1 cellular context compared by ENCODE assay signal in the genomic region with DNA sequence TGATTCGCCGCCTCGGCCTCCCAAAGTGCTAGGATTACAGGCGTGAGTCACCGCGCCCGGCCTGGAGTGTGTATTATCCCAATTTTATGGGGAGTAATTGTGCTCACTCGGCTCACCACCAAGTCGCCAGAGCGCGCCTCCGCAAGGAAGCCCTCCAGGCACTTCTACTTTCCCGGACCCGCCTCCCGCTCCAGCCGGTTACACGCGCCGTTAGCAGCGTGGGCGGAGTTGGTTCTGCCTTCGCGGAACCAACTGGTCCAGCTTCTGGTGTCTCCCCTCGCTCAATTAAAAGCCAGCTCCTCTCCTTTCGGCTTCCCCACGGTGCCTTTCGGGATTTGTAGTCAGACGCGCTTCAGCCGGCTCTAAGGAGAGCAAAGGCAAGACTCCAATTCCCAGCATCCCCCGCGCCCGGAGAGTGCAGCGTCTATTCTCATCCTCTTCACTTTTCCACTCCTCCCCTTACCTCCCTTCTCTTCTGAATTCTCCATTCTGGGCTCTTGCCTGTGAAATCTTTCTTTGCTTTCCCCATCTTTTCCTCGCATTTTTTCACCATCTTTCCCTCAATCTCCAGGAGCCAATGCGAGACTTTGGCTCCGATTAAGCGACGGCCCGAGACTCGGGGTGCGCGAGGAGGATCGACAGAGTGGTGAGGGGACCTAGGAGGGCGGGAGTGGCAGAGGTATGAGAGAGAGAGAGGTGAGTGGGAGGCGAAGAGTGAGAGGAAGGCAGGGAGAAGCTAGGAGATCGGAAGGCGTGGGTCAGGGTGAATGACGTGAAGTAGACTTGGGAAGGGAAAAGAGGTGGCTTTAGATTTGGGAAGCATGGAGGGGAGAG.
TF ChIP-seq lines count a peak whose summit lies in the region.

Gene GTF2H4, plus strand, starts transcription at position 450 of the 834 bp plus-strand sequence.

TF ChIP-seq in HepG2, 621 proteins besides CTCF, POLR2A, EP300 and RAD21 (continued from another document and continues in another):
- TF ChIP-seq ZNF343 (CRISPR knock-in tag; IDR thresholded peaks at IDR 0.05) (0 out of 2 replicates have a peak, but pooled peaks have one; percentile 70), TRIM24 (CRISPR knock-in tag; IDR thresholded peaks at IDR 0.05) (peak; percentile 57; the same call in 1 of the 2 replicates), BRD4 (CRISPR knock-in tag; IDR thresholded peaks at IDR 0.05) (peak; percentile 80), ARID3A (IDR thresholded peaks at IDR 0.05; ENCODE audit: low read depth, low read length) (peak; percentile 70), ZKSCAN5 (CRISPR knock-in tag; IDR thresholded peaks at IDR 0.05) (peak; percentile 99), ZBTB20 (CRISPR knock-in tag; IDR thresholded peaks at IDR 0.05; ENCODE audit: borderline replicate concordance, low read depth) (peak; percentile 77), DMAP1 (CRISPR knock-in tag; IDR thresholded peaks at IDR 0.05) (peak; percentile 88), CSRNP2 (CRISPR knock-in tag; conservative IDR thresholded peaks at IDR 0.05; ENCODE audit: low read depth) (no peak), NR2F6 (IDR thresholded peaks at IDR 0.05) (no peak), NR2F6 (CRISPR knock-in tag; IDR thresholded peaks at IDR 0.05) (no peak; the same call in none of the 2 replicates), ZFP62 (CRISPR knock-in tag; IDR thresholded peaks at IDR 0.05) (peak; percentile 90; the same call in 1 of the 2 replicates), NONO (IDR thresholded peaks at IDR 0.05) (no peak), NONO (CRISPR knock-in tag; conservative IDR thresholded peaks at IDR 0.05) (0 out of 2 replicates have a peak, but pooled peaks have one; percentile 24), ZNF335 (CRISPR knock-in tag; IDR thresholded peaks at IDR 0.05) (0 out of 2 replicates have a peak, but pooled peaks have one; percentile 70), JDP2 (CRISPR knock-in tag; IDR thresholded peaks at IDR 0.05; ENCODE audit: borderline replicate concordance) (no peak), ZNF773 (CRISPR knock-in tag; IDR thresholded peaks at IDR 0.05; ENCODE audit: borderline replicate concordance) (no peak; the same call in 1 of the 2 replicates), ZNF296 (CRISPR knock-in tag; conservative IDR thresholded peaks at IDR 0.05) (no peak), ATM (IDR thresholded peaks at IDR 0.05; ENCODE audit: borderline replicate concordance) (no peak), KLF11 (CRISPR knock-in tag; IDR thresholded peaks at IDR 0.05) (0 out of 2 replicates have a peak, but pooled peaks have one; percentile 55), ZNF776 (CRISPR knock-in tag; IDR thresholded peaks at IDR 0.05) (no peak), ZNF850 (CRISPR knock-in tag; conservative IDR thresholded peaks at IDR 0.05) (no peak), GPBP1L1 (CRISPR knock-in tag; IDR thresholded peaks at IDR 0.05) (no peak), ZNF33A (CRISPR knock-in tag; IDR thresholded peaks at IDR 0.05; ENCODE audit: borderline replicate concordance) (no peak), NFKBIZ (CRISPR knock-in tag; IDR thresholded peaks at IDR 0.05) (no peak; the same call in 1 of the 2 replicates), BRCA1 (CRISPR knock-in tag; IDR thresholded peaks at IDR 0.05) (no peak), SMAD3 (CRISPR knock-in tag; IDR thresholded peaks at IDR 0.05) (peak; percentile 80; the same call in 1 of the 2 replicates), PRMT3 (CRISPR knock-in tag; IDR thresholded peaks at IDR 0.05; ENCODE audit: borderline replicate concordance, low read depth) (no peak), ZNF329 (CRISPR knock-in tag; IDR thresholded peaks at IDR 0.05; ENCODE audit: low read depth) (peak; percentile 77; the same call in 1 of the 2 replicates), ZNF619 (CRISPR knock-in tag; IDR thresholded peaks at IDR 0.05) (peak; percentile 92), ZNF256 (CRISPR knock-in tag; conservative IDR thresholded peaks at IDR 0.05) (no peak), ZNF713 (CRISPR knock-in tag; IDR thresholded peaks at IDR 0.05) (0 out of 2 replicates have a peak, but pooled peaks have one; percentile 29), YEATS2 (CRISPR knock-in tag; IDR thresholded peaks at IDR 0.05; ENCODE audit: borderline replicate concordance) (peak; percentile 91), STAG1 (CRISPR knock-in tag; IDR thresholded peaks at IDR 0.05) (no peak), ZNF766 (CRISPR knock-in tag; IDR thresholded peaks at IDR 0.05; ENCODE audit: borderline replicate concordance) (no peak; the same call in 1 of the 2 replicates), ZNF414 (CRISPR knock-in tag; IDR thresholded peaks at IDR 0.05) (peak; percentile 75), WIZ (CRISPR knock-in tag; IDR thresholded peaks at IDR 0.05) (no peak), RFX5 (IDR thresholded peaks at IDR 0.05; ENCODE audit: low read depth, low read length) (peak; percentile 59; the same call in 1 of the 2 replicates), GATAD1 (CRISPR knock-in tag; IDR thresholded peaks at IDR 0.05) (peak; percentile 98), FOXO1 (CRISPR knock-in tag; IDR thresholded peaks at IDR 0.05) (peak; percentile 61; the same call in 1 of the 2 replicates), ZNF724P (CRISPR knock-in tag; IDR thresholded peaks at IDR 0.05; ENCODE audit: borderline replicate concordance) (peak; percentile 63; the same call in 1 of the 2 replicates)
- TF ChIP-seq, protein P1, sequence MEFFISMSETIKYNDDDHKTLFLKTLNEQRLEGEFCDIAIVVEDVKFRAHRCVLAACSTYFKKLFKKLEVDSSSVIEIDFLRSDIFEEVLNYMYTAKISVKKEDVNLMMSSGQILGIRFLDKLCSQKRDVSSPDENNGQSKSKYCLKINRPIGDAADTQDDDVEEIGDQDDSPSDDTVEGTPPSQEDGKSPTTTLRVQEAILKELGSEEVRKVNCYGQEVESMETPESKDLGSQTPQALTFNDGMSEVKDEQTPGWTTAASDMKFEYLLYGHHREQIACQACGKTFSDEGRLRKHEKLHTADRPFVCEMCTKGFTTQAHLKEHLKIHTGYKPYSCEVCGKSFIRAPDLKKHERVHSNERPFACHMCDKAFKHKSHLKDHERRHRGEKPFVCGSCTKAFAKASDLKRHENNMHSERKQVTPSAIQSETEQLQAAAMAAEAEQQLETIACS (CRISPR knock-in tag; IDR thresholded peaks at IDR 0.05): peak; percentile 54; the same call in 1 of the 2 replicates
- TF ChIP-seq, protein P2, sequence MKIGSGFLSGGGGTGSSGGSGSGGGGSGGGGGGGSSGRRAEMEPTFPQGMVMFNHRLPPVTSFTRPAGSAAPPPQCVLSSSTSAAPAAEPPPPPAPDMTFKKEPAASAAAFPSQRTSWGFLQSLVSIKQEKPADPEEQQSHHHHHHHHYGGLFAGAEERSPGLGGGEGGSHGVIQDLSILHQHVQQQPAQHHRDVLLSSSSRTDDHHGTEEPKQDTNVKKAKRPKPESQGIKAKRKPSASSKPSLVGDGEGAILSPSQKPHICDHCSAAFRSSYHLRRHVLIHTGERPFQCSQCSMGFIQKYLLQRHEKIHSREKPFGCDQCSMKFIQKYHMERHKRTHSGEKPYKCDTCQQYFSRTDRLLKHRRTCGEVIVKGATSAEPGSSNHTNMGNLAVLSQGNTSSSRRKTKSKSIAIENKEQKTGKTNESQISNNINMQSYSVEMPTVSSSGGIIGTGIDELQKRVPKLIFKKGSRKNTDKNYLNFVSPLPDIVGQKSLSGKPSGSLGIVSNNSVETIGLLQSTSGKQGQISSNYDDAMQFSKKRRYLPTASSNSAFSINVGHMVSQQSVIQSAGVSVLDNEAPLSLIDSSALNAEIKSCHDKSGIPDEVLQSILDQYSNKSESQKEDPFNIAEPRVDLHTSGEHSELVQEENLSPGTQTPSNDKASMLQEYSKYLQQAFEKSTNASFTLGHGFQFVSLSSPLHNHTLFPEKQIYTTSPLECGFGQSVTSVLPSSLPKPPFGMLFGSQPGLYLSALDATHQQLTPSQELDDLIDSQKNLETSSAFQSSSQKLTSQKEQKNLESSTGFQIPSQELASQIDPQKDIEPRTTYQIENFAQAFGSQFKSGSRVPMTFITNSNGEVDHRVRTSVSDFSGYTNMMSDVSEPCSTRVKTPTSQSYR (CRISPR knock-in tag; IDR thresholded peaks at IDR 0.05; ENCODE audit: borderline replicate concordance): no peak; the same call in none of the 2 replicates
- TF ChIP-seq, protein P3, sequence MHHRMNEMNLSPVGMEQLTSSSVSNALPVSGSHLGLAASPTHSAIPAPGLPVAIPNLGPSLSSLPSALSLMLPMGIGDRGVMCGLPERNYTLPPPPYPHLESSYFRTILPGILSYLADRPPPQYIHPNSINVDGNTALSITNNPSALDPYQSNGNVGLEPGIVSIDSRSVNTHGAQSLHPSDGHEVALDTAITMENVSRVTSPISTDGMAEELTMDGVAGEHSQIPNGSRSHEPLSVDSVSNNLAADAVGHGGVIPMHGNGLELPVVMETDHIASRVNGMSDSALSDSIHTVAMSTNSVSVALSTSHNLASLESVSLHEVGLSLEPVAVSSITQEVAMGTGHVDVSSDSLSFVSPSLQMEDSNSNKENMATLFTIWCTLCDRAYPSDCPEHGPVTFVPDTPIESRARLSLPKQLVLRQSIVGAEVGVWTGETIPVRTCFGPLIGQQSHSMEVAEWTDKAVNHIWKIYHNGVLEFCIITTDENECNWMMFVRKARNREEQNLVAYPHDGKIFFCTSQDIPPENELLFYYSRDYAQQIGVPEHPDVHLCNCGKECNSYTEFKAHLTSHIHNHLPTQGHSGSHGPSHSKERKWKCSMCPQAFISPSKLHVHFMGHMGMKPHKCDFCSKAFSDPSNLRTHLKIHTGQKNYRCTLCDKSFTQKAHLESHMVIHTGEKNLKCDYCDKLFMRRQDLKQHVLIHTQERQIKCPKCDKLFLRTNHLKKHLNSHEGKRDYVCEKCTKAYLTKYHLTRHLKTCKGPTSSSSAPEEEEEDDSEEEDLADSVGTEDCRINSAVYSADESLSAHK (CRISPR knock-in tag; IDR thresholded peaks at IDR 0.05; ENCODE audit: borderline replicate concordance): no peak
- TF ChIP-seq, protein P4, sequence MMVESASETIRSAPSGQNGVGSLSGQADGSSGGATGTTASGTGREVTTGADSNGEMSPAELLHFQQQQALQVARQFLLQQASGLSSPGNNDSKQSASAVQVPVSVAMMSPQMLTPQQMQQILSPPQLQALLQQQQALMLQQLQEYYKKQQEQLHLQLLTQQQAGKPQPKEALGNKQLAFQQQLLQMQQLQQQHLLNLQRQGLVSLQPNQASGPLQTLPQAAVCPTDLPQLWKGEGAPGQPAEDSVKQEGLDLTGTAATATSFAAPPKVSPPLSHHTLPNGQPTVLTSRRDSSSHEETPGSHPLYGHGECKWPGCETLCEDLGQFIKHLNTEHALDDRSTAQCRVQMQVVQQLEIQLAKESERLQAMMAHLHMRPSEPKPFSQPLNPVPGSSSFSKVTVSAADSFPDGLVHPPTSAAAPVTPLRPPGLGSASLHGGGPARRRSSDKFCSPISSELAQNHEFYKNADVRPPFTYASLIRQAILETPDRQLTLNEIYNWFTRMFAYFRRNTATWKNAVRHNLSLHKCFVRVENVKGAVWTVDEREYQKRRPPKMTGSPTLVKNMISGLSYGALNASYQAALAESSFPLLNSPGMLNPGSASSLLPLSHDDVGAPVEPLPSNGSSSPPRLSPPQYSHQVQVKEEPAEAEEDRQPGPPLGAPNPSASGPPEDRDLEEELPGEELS (CRISPR knock-in tag; IDR thresholded peaks at IDR 0.05): peak; percentile 47
- TF ChIP-seq, protein P5, sequence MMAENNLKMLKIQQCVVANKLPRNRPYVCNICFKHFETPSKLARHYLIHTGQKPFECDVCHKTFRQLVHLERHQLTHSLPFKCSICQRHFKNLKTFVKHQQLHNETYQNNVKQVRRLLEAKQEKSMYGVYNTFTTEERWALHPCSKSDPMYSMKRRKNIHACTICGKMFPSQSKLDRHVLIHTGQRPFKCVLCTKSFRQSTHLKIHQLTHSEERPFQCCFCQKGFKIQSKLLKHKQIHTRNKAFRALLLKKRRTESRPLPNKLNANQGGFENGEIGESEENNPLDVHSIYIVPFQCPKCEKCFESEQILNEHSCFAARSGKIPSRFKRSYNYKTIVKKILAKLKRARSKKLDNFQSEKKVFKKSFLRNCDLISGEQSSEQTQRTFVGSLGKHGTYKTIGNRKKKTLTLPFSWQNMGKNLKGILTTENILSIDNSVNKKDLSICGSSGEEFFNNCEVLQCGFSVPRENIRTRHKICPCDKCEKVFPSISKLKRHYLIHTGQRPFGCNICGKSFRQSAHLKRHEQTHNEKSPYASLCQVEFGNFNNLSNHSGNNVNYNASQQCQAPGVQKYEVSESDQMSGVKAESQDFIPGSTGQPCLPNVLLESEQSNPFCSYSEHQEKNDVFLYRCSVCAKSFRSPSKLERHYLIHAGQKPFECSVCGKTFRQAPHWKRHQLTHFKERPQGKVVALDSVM (CRISPR knock-in tag; IDR thresholded peaks at IDR 0.05): peak; percentile 78
